Comparison of ENCODE assay signal across 1 cellular context in the genomic region with DNA sequence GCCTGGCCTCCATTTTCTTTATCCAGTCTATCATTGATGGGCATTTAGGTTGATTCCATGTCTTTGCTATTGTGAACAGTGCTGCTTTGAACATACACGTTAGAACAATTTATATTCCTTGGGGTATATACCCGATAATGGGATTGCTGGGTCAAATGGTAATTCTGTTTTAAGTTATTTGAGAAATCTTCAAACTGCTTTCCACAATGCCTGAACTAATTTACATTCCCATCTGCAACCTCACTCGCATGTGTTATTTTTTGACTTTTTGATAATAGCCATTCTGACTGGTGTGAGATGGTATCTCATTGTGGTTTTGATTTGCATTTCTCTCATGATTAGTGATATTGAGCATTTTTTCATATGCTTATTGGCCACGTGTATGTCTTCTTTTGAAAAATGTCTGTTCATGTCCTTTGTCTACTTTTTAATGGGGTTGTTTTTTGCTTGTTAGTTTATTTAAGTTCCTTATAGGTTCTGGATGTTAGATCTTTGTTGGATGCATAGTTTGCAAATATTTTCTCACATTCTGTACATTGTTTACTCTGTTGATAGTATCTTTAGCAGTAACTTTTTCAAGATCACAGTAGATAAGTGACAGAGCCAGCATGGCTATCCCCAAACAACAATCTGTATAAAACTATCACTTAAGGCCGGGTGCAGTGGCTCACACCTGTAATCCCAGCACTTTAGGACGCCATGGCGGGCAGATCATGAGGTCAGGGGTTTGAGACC.
TF ChIP-seq lines count a peak whose summit lies in the region.

No MANE protein-coding gene starts in this region.

TF ChIP-seq in SK-N-SH, 30 proteins besides CTCF, POLR2A, EP300 and RAD21:
- TF ChIP-seq TCF12 (IDR thresholded peaks at IDR 0.05) (peak; percentile 36), PBX3 (IDR thresholded peaks at IDR 0.05) (0 out of 2 replicates have a peak, but pooled peaks have one; percentile 12)
TF ChIP-seq in SK-N-SH: peak in this region for 2; not testable (repeated sequence) for 28.
